ENCODE assay signal across 10 cellular contexts in the genomic region with DNA sequence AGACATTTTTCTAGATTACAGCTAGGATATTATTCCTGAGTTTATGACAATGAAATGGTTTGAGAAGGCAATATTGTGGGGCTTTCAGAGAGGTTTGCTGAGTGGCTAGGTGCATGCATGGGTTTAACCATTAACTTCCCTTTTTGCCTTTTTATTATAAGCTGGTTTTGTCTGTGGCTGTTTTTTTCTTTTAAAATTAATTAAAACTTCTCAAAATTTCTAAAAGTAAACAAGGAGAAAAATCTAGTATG.
DNase-seq lines count a peak whose midpoint lies in the region; ATAC-seq, FAIRE-seq and TF ChIP-seq lines count a peak whose summit lies in the region.
"Had no signal": no experiment of that assay in that cellular context is flagged by ENCODE, and none has a peak within 500 bp of the region (broad histone marks: within the 10 kb centered on the region; RNA-seq: fewer than 3 reads in every experiment).

No MANE protein-coding gene starts in this region.

- TF ChIP-seq CTCF in CD8-positive, alpha-beta T cell (IDR thresholded peaks at IDR 0.05) = no peak
- no peak for TF ChIP-seq CTCF in breast epithelium (IDR thresholded peaks at IDR 0.05)
- TF ChIP-seq CTCF in neutrophil (IDR thresholded peaks at IDR 0.05) = no peak

- no peaks in the 10 kb centered on the region for H3K27me3 Mint-ChIP-seq in CD8-positive, alpha-beta T cell (ENCODE audit: low read depth)

- peak overlapping the region; percentile 97 for H3K4me3 Mint-ChIP-seq in CD8-positive, alpha-beta T cell

- in situ Hi-C loops in ACHN (cut with HindIII; ENCODE audit: low pct_ligation_motif_present, low pct_unique_long_range_greater_than_20kb, low sequenced_read_pairs) = no loop called here

- peak overlapping the region; percentile 76 for H3K4me3 ChIP-seq in CD8-positive, alpha-beta T cell (ENCODE audit: low read depth, low read length)
- H3K4me3 ChIP-seq in breast epithelium = peak overlapping the region; percentile 30 to 33 (median 30)
- peak overlapping the region; percentile 75 to 84 for H3K4me3 ChIP-seq in neutrophil (ENCODE audit: low read depth in 1 of 2, low read length in 1 of 2)

- CTCF ChIA-PET in CD8-positive, alpha-beta T cell (lab: Charles Lee) = interaction anchor here (1.2 to 3.0 kb wide), 5 partner anchors 30 to 142 kb away, joined by 3 to 9 read pairs (median 3); a partner anchor contains a TSS

- H3K27ac ChIP-seq in CD8-positive, alpha-beta T cell (ENCODE audit: low read depth, low read length) = peak overlapping the region; percentile 79
- H3K27ac ChIP-seq in KOPT-K1 (ENCODE audit: low read depth, low read length, poor library complexity, severe bottlenecking) (peak overlapping the region; percentile 97), breast epithelium (no peak overlapping the region), neutrophil (peak overlapping the region; percentile 99)

- H3K4me1 ChIP-seq in CD8-positive, alpha-beta T cell (ENCODE audit: insufficient read depth, low read length) = peaks cover 44% of the 10 kb centered on the region
- H3K4me1 ChIP-seq in breast epithelium (no peaks in the 10 kb centered on the region), neutrophil (ENCODE audit: control insufficient read depth in 1 of 2, insufficient read depth in 1 of 2, low read depth in 1 of 2, low read length in 1 of 2) (peaks cover 47 to 64% of the 10 kb centered on the region in 2 experiments)
- H3K4me1 ChIP-seq: uterus had no signal

- no peaks in the 10 kb centered on the region for H3K27me3 ChIP-seq in CD8-positive, alpha-beta T cell (ENCODE audit: insufficient read depth, low read length)
- H3K27me3 ChIP-seq in breast epithelium (no peaks in the 10 kb centered on the region), neutrophil (no peaks in the 10 kb centered on the region)
- H3K27me3 ChIP-seq: uterus had no signal

- no peaks in the 10 kb centered on the region for H3K9me3 Mint-ChIP-seq in CD8-positive, alpha-beta T cell

- no peaks in the 10 kb centered on the region for H3K36me3 ChIP-seq in CD8-positive, alpha-beta T cell (ENCODE audit: insufficient read depth, low read length)
- H3K36me3 ChIP-seq in KOPT-K1 (ENCODE audit: insufficient read depth, low read length) (no peaks in the 10 kb centered on the region), breast epithelium (no peaks in the 10 kb centered on the region), neutrophil (no peaks in the 10 kb centered on the region)
- H3K36me3 ChIP-seq: uterus had no signal

- no peak for ATAC-seq in CD8-positive, alpha-beta T cell
- no peak for ATAC-seq in HG03139 (IDR thresholded peaks at IDR 0.05; ENCODE audit: unreplicated experiment)

- intact Hi-C loops in CD8-positive, alpha-beta T cell (cut with DNase I, micrococcal nuclease) = loop anchor here (5.0 to 10.0 kb wide), 7 partner anchors 39 to 1969 kb away; a partner anchor contains a TSS
- intact Hi-C loops in breast epithelium (cut with DNase I; ENCODE audit: low total_unique reads) = loop anchor here (10.0 kb wide), 1 partner anchor 1678 kb away; no protein-coding TSS in a partner anchor

- no peak for FAIRE-seq in H54 (lab: Jason Lieb, UNC)

- H3K4me1 Mint-ChIP-seq in CD8-positive, alpha-beta T cell (ENCODE audit: low read depth) = peaks cover 47% of the 10 kb centered on the region

- DNase-seq in CD8-positive, alpha-beta T cell = no peak
- DNase-seq in breast epithelium (ENCODE audit: low spot score in 2 of 2) = no peak
- DNase-seq in ACHN = no peak
- no peak for DNase-seq in NCI-H1417 (lab: John Stamatoyannopoulos, UW)
- DNase-seq in H54 (ENCODE audit: insufficient read length, low spot score) = no peak
- DNase-seq: NCI-H1436 treated with DMSO at 0.1 percent for 48 hours, uterus had no signal

- no peaks in the 10 kb centered on the region for H3K9me3 ChIP-seq in CD8-positive, alpha-beta T cell (ENCODE audit: low read length)
- H3K9me3 ChIP-seq in KOPT-K1 (ENCODE audit: insufficient read depth, low read length, poor library complexity, severe bottlenecking) (no peaks in the 10 kb centered on the region), breast epithelium (no peaks in the 10 kb centered on the region), neutrophil (no peaks in the 10 kb centered on the region)
- H3K9me3 ChIP-seq: uterus had no signal

- H3K27ac Mint-ChIP-seq in CD8-positive, alpha-beta T cell = peak overlapping the region; percentile 98

- TF ChIP-seq POLR2A in breast epithelium (IDR thresholded peaks at IDR 0.05) (no peak), H54 (IDR thresholded peaks at IDR 0.05; ENCODE audit: low read depth, low read length) (no peak)

- H3K36me3 Mint-ChIP-seq in CD8-positive, alpha-beta T cell = peaks cover 11% of the 10 kb centered on the region

- POLR2A ChIA-PET in CD8-positive, alpha-beta T cell (lab: Charles Lee) = interaction anchor here (0.7 to 2.3 kb wide), 4 partner anchors 9 to 1795 kb away, joined by 3 to 6 read pairs (median 3); no protein-coding TSS in a partner anchor

Comparison
In these comparisons a context has a peak if more than half of its experiments do, and no peak if none do; other contexts are left out.
1. H3K27ac ChIP-seq: peak in CD8-positive, alpha-beta T cell (single experiment), KOPT-K1 (single experiment) and neutrophil (single experiment); none in breast epithelium (0 of 2).
2. Peak in every context shown above with its lines, with median percentiles within 50 percentile points of each other: H3K4me3 ChIP-seq.